Comparison of ENCODE assay signal across 8 cellular contexts in the genomic region with DNA sequence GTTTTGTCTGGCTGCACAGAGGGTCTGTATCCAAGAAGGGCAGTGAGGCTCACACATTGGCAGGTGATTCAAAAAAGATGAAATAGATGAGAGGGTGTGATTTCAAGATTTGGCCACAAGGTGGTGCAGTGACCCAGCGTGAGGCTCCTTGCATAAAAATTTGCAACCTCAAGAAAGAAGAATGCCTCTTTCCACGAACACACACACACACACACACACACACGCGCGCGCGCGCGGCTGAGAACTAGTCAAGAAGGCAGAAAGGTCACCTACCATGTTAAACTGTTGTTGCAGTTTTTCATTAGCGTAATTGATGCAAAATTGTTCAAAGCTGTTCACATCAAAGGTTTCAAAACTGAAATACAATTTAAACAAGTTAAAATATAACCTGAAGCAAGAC. TPM values are rescaled to one million over a fixed set of nuclear protein-coding genes. Genes with fewer than 3 reads are reported as not detected.
DNase-seq lines count a peak whose midpoint lies in the region; ATAC-seq and TF ChIP-seq lines count a peak whose summit lies in the region.

No MANE protein-coding gene starts in this region.

- CTCF ChIA-PET in HCT116 (lab: Charles Lee), result interaction anchor here (0.6 to 8.3 kb wide), 7 partner anchors 18 to 479 kb away, joined by 3 to 72 read pairs (median 3); no protein-coding TSS in a partner anchor
- CTCF ChIA-PET in activated CD4-positive, alpha-beta memory T cell treated with anti-CD3 and anti-CD28 coated beads, Interleukin-2, amount 10 ng/mL, durations not matched to agents 7 days and 5 days (lab: Charles Lee), result interaction anchor here (0.6 to 8.1 kb wide), 32 partner anchors 10 to 499 kb away, joined by 3 to 145 read pairs (median 4); no protein-coding TSS in a partner anchor

- no peak overlapping the region for H3K9ac ChIP-seq in HCT116 (ENCODE audit: low read length)

- no peak overlapping the region for H3K4me3 ChIP-seq in HCT116 (replicated peaks in 1 of 2; ENCODE audit: low read depth in 1 of 2, low read length in 2 of 2)

- H3K4me2 ChIP-seq in HCT116 (ENCODE audit: low read length), result no peak overlapping the region

- POLR2A ChIA-PET in HCT116 (lab: Charles Lee), result no interaction called here
- POLR2A ChIA-PET in activated CD4-positive, alpha-beta memory T cell treated with anti-CD3 and anti-CD28 coated beads, Interleukin-2, amount 10 ng/mL, durations not matched to agents 7 days and 5 days (lab: Charles Lee), result interaction anchor here (1.1 to 2.9 kb wide), 11 partner anchors 21 to 478 kb away, joined by 3 to 16 read pairs (median 4); partner anchors contain the start of genes ARPP19 and MYO5A

- H3K27ac Mint-ChIP-seq in activated CD4-positive, alpha-beta memory T cell treated with anti-CD3 and anti-CD28 coated beads, Interleukin-2, amount 10 ng/mL, durations not matched to agents 7 days and 5 days, result peak overlapping the region; percentile 77

- peaks cover 13 to 42% of the 10 kb centered on the region in 2 experiments for H3K4me1 ChIP-seq in HCT116 (ENCODE audit: control insufficient read depth in 1 of 2, insufficient read depth in 2 of 2, low read length in 2 of 2)

- no peaks in the 10 kb centered on the region for H3K36me3 Mint-ChIP-seq in activated CD4-positive, alpha-beta memory T cell treated with anti-CD3 and anti-CD28 coated beads, Interleukin-2, amount 10 ng/mL, durations not matched to agents 7 days and 5 days (ENCODE audit: low read depth)

- peak; percentile 59 to 74 (median 66); a peak in 5 of 6 replicates for TF ChIP-seq CTCF in HCT116 (IDR thresholded peaks at IDR 0.05 in 2 of 3, conservative IDR thresholded peaks at IDR 0.05 in 1 of 3; ENCODE audit: borderline replicate concordance in 1 of 3, insufficient read depth in 1 of 3, low read depth in 2 of 3, low read length in 2 of 3)

- H3K79me2 ChIP-seq in HCT116 (ENCODE audit: insufficient read depth, low read length), result no peaks in the 10 kb centered on the region

- no peaks in the 10 kb centered on the region for H3K9me3 Mint-ChIP-seq in activated CD4-positive, alpha-beta memory T cell treated with anti-CD3 and anti-CD28 coated beads, Interleukin-2, amount 10 ng/mL, durations not matched to agents 7 days and 5 days

- peaks cover 68% of the 10 kb centered on the region for H3K4me1 Mint-ChIP-seq in activated CD4-positive, alpha-beta memory T cell treated with anti-CD3 and anti-CD28 coated beads, Interleukin-2, amount 10 ng/mL, durations not matched to agents 7 days and 5 days

- no peak for TF ChIP-seq POLR2A in HCT116 (IDR thresholded peaks at IDR 0.05; ENCODE audit: borderline replicate concordance, extremely low read depth, insufficient read depth, insufficient read length)

- DNase-seq in CMK (ENCODE audit: low read depth), result peak; percentile 45
- DNase-seq in HCT116 (ENCODE audit: low read depth, low spot score), result peak; percentile 62
- peak; percentile 61 for DNase-seq in NCI-H748 (lab: John Stamatoyannopoulos, UW; ENCODE audit: unreplicated experiment)
- peak; percentile 86 for DNase-seq in activated CD4-positive, alpha-beta memory T cell treated with anti-CD3 and anti-CD28 coated beads, Interleukin-2, amount 10 ng/mL, durations not matched to agents 7 days and 5 days
- peak; percentile 36 to 76 for DNase-seq in dermis microvascular lymphatic vessel endothelial cell (ENCODE audit: low read depth in 2 of 2)
- DNase-seq in medulla oblongata (ENCODE audit: extremely low spot score), result peak; percentile 90
- DNase-seq in stimulated activated CD8-positive, alpha-beta memory T cell treated with anti-CD3 and anti-CD28 coated beads, Interleukin-15, amount 100 ng/mL, for 24 hours (ENCODE audit: low read depth), result peak; percentile 19

- peaks cover 12 to 15% of the 10 kb centered on the region in 2 experiments for H3K36me3 ChIP-seq in HCT116 (ENCODE audit: control insufficient read depth in 1 of 2, insufficient read depth in 2 of 2, low read length in 2 of 2)

- ATAC-seq in HCT116 (peak; percentile 63), GM18907 (IDR thresholded peaks at IDR 0.05; ENCODE audit: unreplicated experiment) (no peak)

- H4K20me1 ChIP-seq in HCT116 (ENCODE audit: insufficient read depth), result no peaks in the 10 kb centered on the region

- H3K4me3 Mint-ChIP-seq in activated CD4-positive, alpha-beta memory T cell treated with anti-CD3 and anti-CD28 coated beads, Interleukin-2, amount 10 ng/mL, durations not matched to agents 7 days and 5 days, result peak overlapping the region; percentile 39

- H3K27me3 ChIP-seq in HCT116 (ENCODE audit: insufficient read depth, low read length), result no peaks in the 10 kb centered on the region

- peak; percentile 85 for TF ChIP-seq RAD21 in HCT116 (IDR thresholded peaks at IDR 0.05; ENCODE audit: low read depth)

- no peak overlapping the region for H2AFZ ChIP-seq in HCT116 (ENCODE audit: low read depth, low read length, poor library complexity, severe bottlenecking)

- no peaks in the 10 kb centered on the region for H3K27me3 Mint-ChIP-seq in activated CD4-positive, alpha-beta memory T cell treated with anti-CD3 and anti-CD28 coated beads, Interleukin-2, amount 10 ng/mL, durations not matched to agents 7 days and 5 days

- no TSS peak for BruUV-seq in HCT116 (replicated peaks; lab: Mats Ljungman, UMichigan)

- intact Hi-C loops in HCT116 (cut with micrococcal nuclease), result loop anchor here (1.0 to 10.0 kb wide), 5 partner anchors 41 to 479 kb away; partner anchors contain the start of genes ARPP19, ATOSA and MYO5C

- no peaks in the 10 kb centered on the region for H3K9me3 ChIP-seq in HCT116 (ENCODE audit: control insufficient read depth in 1 of 2, insufficient read depth in 1 of 2, low read depth in 1 of 2, low read length in 2 of 2)

- no peaks in the 10 kb centered on the region for H3K9me2 ChIP-seq in HCT116 (ENCODE audit: insufficient read depth)

- RAD21 ChIA-PET in HCT116 (lab: Charles Lee; ENCODE audit: low non-redundant PET in 1 of 2, low total read pairs in 2 of 2, uncharacterized antibody in 2 of 2, unreplicated experiment in 2 of 2), result interaction anchor here in 1 of 2 experiments (0.6 to 1.3 kb wide), 4 partner anchors 24 to 614 kb away, joined by 3 to 5 read pairs (median 4); no protein-coding TSS in a partner anchor

- H3K27ac ChIP-seq in HCT116 (ENCODE audit: low read depth, low read length), result no peak overlapping the region

TF ChIP-seq in HCT116, 20 proteins besides CTCF, POLR2A, EP300 and RAD21:
- TF ChIP-seq FOSL1 (IDR thresholded peaks at IDR 0.05; ENCODE audit: low read depth) (no peak), CBX3 (IDR thresholded peaks at IDR 0.05; ENCODE audit: low read depth) (no peak), ZBTB33 (IDR thresholded peaks at IDR 0.05; ENCODE audit: extremely low read depth, insufficient replicate concordance, low read length) (no peak), POLR2AphosphoS5 (IDR thresholded peaks at IDR 0.05; ENCODE audit: low read depth, low read length) (no peak), ATF3 (IDR thresholded peaks at IDR 0.05) (no peak), ELF1 (IDR thresholded peaks at IDR 0.05; ENCODE audit: borderline replicate concordance, low read depth) (no peak), ZNF274 (IDR thresholded peaks at IDR 0.05; ENCODE audit: low read depth, low read length) (no peak), CEBPB (IDR thresholded peaks at IDR 0.05; ENCODE audit: low read depth) (no peak), EZH2 (IDR thresholded peaks at IDR 0.05) (no peak), YY1 (IDR thresholded peaks at IDR 0.05; ENCODE audit: extremely low read depth, insufficient replicate concordance, low read depth, low read length) (no peak), EZH2phosphoT487 (IDR thresholded peaks at IDR 0.05; ENCODE audit: borderline replicate concordance) (no peak), TCF7L2 (IDR thresholded peaks at IDR 0.05; ENCODE audit: borderline replicate concordance, extremely low read depth, insufficient read depth, insufficient read length) (no peak), SIN3A (IDR thresholded peaks at IDR 0.05; ENCODE audit: low read depth) (no peak), SP1 (IDR thresholded peaks at IDR 0.05; ENCODE audit: low read depth) (no peak), EGR1 (IDR thresholded peaks at IDR 0.05; ENCODE audit: low read depth) (no peak), SRF (IDR thresholded peaks at IDR 0.05; ENCODE audit: low read depth) (no peak)
- TF ChIP-seq, protein P1, sequence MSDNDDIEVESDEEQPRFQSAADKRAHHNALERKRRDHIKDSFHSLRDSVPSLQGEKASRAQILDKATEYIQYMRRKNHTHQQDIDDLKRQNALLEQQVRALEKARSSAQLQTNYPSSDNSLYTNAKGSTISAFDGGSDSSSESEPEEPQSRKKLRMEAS (IDR thresholded peaks at IDR 0.05), result no peak

RNA-seq across cellular contexts. Expression of gene MYO5C, which starts 39.2 kb away (rescaled TPM):
- 34.0 TPM for total RNA-seq in HCT116 (2021; ENCODE audit: unreplicated experiment)
- polyA plus RNA-seq in HCT116 (2012), result 12.2 and 13.5 TPM in 2 replicates
- total RNA-seq in activated CD4-positive, alpha-beta memory T cell treated with anti-CD3 and anti-CD28 coated beads, Interleukin-2, amount 10 ng/mL, durations not matched to agents 7 days and 5 days, result 1 to 10 TPM; 1.3 to 1.4 TPM
- total RNA-seq in dermis microvascular lymphatic vessel endothelial cell, result 13.0 TPM in 2 replicates

Comparison
In these comparisons a context has a peak if more than half of its experiments do, and no peak if none do; other contexts are left out.
1. DNase-seq: peak in every context shown above with its lines; median percentile 90 in medulla oblongata; 86 in activated CD4-positive, alpha-beta memory T cell treated with anti-CD3 and anti-CD28 coated beads, Interleukin-2, amount 10 ng/mL, durations not matched to agents 7 days and 5 days; 62 in HCT116; 61 in NCI-H748; 56 in dermis microvascular lymphatic vessel endothelial cell; 45 in CMK; 19 in stimulated activated CD8-positive, alpha-beta memory T cell treated with anti-CD3 and anti-CD28 coated beads, Interleukin-15, amount 100 ng/mL, for 24 hours.